Comparison of ENCODE assay signal across 1 cellular context in the genomic region with DNA sequence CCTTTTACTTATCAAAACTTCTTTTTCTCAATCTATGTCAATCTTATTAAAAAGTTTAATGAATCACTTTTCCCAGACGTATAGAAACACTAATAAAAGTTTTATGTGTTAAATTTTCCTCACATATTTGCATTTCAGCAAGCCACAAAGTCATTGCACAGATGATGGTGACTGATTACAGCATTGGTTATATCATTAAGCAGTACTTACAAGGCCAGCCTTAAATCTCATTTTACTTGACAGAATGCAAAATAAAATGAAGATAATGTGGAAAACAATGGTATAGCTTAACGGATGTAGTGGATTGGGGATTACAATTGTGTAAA.
TF ChIP-seq lines count a peak whose summit lies in the region.

No MANE protein-coding gene starts in this region.

TF ChIP-seq in HEK293, 187 proteins besides CTCF, POLR2A, EP300 and RAD21 (continued from another document):
- TF ChIP-seq, protein P1, sequence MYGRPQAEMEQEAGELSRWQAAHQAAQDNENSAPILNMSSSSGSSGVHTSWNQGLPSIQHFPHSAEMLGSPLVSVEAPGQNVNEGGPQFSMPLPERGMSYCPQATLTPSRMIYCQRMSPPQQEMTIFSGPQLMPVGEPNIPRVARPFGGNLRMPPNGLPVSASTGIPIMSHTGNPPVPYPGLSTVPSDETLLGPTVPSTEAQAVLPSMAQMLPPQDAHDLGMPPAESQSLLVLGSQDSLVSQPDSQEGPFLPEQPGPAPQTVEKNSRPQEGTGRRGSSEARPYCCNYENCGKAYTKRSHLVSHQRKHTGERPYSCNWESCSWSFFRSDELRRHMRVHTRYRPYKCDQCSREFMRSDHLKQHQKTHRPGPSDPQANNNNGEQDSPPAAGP (tag by site-specific recombination; IDR thresholded peaks at IDR 0.05) = no peak
- TF ChIP-seq ZNF670 (tag by site-specific recombination; IDR thresholded peaks at IDR 0.05; ENCODE audit: low read depth) (no peak), ZBTB1 (tag by site-specific recombination; IDR thresholded peaks at IDR 0.05) (no peak), IKZF3 (tag by site-specific recombination; IDR thresholded peaks at IDR 0.05) (peak; percentile 59), ZNF514 (tag by site-specific recombination; IDR thresholded peaks at IDR 0.05) (no peak), ZNF837 (tag by site-specific recombination; IDR thresholded peaks at IDR 0.05) (no peak), ZNF610 (tag by site-specific recombination; IDR thresholded peaks at IDR 0.05; ENCODE audit: borderline replicate concordance) (no peak), KLF7 (tag by site-specific recombination; IDR thresholded peaks at IDR 0.05; ENCODE audit: borderline replicate concordance) (no peak), ZNF707 (tag by site-specific recombination; IDR thresholded peaks at IDR 0.05) (no peak), ZNF843 (tag by site-specific recombination; IDR thresholded peaks at IDR 0.05) (peak; percentile 75), ZBTB20 (tag by site-specific recombination; IDR thresholded peaks at IDR 0.05) (no peak), ZNF211 (tag by site-specific recombination; IDR thresholded peaks at IDR 0.05; ENCODE audit: low read depth) (no peak), TCF7L2 (IDR thresholded peaks at IDR 0.05; ENCODE audit: borderline replicate concordance, low read depth, low read length) (no peak), ZNF2 (tag by site-specific recombination; IDR thresholded peaks at IDR 0.05) (no peak), ZNF184 (tag by site-specific recombination; IDR thresholded peaks at IDR 0.05) (no peak), GLI2 (tag by site-specific recombination; IDR thresholded peaks at IDR 0.05; ENCODE audit: borderline replicate concordance, low read depth) (no peak), ZNF701 (tag by site-specific recombination; IDR thresholded peaks at IDR 0.05) (no peak), RBAK (tag by site-specific recombination; IDR thresholded peaks at IDR 0.05) (no peak), FEZF1 (tag by site-specific recombination; IDR thresholded peaks at IDR 0.05) (peak; percentile 48; the same call in 1 of the 2 replicates), ZNF544 (tag by site-specific recombination; IDR thresholded peaks at IDR 0.05) (no peak), ZNF114 (tag by site-specific recombination; IDR thresholded peaks at IDR 0.05) (no peak), ZNF558 (tag by site-specific recombination; IDR thresholded peaks at IDR 0.05) (no peak), ZSCAN16 (tag by site-specific recombination; IDR thresholded peaks at IDR 0.05) (no peak), ZNF561 (tag by site-specific recombination; IDR thresholded peaks at IDR 0.05; ENCODE audit: borderline replicate concordance) (no peak), KLF16 (tag by site-specific recombination; IDR thresholded peaks at IDR 0.05) (no peak)
- TF ChIP-seq, protein P2, sequence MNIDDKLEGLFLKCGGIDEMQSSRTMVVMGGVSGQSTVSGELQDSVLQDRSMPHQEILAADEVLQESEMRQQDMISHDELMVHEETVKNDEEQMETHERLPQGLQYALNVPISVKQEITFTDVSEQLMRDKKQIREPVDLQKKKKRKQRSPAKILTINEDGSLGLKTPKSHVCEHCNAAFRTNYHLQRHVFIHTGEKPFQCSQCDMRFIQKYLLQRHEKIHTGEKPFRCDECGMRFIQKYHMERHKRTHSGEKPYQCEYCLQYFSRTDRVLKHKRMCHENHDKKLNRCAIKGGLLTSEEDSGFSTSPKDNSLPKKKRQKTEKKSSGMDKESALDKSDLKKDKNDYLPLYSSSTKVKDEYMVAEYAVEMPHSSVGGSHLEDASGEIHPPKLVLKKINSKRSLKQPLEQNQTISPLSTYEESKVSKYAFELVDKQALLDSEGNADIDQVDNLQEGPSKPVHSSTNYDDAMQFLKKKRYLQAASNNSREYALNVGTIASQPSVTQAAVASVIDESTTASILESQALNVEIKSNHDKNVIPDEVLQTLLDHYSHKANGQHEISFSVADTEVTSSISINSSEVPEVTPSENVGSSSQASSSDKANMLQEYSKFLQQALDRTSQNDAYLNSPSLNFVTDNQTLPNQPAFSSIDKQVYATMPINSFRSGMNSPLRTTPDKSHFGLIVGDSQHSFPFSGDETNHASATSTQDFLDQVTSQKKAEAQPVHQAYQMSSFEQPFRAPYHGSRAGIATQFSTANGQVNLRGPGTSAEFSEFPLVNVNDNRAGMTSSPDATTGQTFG (tag by site-specific recombination; IDR thresholded peaks at IDR 0.05; ENCODE audit: borderline replicate concordance) = no peak
- TF ChIP-seq, protein P3, sequence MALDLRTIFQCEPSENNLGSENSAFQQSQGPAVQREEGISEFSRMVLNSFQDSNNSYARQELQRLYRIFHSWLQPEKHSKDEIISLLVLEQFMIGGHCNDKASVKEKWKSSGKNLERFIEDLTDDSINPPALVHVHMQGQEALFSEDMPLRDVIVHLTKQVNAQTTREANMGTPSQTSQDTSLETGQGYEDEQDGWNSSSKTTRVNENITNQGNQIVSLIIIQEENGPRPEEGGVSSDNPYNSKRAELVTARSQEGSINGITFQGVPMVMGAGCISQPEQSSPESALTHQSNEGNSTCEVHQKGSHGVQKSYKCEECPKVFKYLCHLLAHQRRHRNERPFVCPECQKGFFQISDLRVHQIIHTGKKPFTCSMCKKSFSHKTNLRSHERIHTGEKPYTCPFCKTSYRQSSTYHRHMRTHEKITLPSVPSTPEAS (tag by site-specific recombination; IDR thresholded peaks at IDR 0.05) = no peak
- TF ChIP-seq, protein P4, sequence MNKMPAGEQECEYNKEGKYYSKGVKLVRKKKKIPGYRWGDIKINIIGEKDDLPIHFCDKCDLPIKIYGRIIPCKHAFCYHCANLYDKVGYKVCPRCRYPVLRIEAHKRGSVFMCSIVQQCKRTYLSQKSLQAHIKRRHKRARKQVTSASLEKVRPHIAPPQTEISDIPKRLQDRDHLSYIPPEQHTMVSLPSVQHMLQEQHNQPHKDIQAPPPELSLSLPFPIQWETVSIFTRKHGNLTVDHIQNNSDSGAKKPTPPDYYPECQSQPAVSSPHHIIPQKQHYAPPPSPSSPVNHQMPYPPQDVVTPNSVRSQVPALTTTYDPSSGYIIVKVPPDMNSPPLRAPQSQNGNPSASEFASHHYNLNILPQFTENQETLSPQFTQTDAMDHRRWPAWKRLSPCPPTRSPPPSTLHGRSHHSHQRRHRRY (tag by site-specific recombination; IDR thresholded peaks at IDR 0.05) = no peak
- TF ChIP-seq, protein P5, sequence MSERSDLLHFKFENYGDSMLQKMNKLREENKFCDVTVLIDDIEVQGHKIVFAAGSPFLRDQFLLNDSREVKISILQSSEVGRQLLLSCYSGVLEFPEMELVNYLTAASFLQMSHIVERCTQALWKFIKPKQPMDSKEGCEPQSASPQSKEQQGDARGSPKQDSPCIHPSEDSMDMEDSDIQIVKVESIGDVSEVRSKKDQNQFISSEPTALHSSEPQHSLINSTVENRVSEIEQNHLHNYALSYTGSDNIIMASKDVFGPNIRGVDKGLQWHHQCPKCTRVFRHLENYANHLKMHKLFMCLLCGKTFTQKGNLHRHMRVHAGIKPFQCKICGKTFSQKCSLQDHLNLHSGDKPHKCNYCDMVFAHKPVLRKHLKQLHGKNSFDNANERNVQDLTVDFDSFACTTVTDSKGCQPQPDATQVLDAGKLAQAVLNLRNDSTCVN (tag by site-specific recombination; optimal IDR thresholded peaks at IDR 0.05) = no peak
- TF ChIP-seq, protein P6, sequence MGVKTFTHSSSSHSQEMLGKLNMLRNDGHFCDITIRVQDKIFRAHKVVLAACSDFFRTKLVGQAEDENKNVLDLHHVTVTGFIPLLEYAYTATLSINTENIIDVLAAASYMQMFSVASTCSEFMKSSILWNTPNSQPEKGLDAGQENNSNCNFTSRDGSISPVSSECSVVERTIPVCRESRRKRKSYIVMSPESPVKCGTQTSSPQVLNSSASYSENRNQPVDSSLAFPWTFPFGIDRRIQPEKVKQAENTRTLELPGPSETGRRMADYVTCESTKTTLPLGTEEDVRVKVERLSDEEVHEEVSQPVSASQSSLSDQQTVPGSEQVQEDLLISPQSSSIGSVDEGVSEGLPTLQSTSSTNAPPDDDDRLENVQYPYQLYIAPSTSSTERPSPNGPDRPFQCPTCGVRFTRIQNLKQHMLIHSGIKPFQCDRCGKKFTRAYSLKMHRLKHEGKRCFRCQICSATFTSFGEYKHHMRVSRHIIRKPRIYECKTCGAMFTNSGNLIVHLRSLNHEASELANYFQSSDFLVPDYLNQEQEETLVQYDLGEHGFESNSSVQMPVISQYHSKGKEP (tag by site-specific recombination; IDR thresholded peaks at IDR 0.05) = 0 out of 2 replicates have a peak, but pooled peaks have one; percentile 45
- TF ChIP-seq, protein P7, sequence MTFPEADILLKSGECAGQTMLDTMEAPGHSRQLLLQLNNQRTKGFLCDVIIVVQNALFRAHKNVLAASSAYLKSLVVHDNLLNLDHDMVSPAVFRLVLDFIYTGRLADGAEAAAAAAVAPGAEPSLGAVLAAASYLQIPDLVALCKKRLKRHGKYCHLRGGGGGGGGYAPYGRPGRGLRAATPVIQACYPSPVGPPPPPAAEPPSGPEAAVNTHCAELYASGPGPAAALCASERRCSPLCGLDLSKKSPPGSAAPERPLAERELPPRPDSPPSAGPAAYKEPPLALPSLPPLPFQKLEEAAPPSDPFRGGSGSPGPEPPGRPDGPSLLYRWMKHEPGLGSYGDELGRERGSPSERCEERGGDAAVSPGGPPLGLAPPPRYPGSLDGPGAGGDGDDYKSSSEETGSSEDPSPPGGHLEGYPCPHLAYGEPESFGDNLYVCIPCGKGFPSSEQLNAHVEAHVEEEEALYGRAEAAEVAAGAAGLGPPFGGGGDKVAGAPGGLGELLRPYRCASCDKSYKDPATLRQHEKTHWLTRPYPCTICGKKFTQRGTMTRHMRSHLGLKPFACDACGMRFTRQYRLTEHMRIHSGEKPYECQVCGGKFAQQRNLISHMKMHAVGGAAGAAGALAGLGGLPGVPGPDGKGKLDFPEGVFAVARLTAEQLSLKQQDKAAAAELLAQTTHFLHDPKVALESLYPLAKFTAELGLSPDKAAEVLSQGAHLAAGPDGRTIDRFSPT (tag by site-specific recombination; IDR thresholded peaks at IDR 0.05) = 0 out of 2 replicates have a peak, but pooled peaks have one; percentile 39
